In genomic region chr14:99676657-99677056, GRCh38 we compare ENCODE assay signal across 1 cellular context.
TF ChIP-seq lines count a peak whose summit lies in the region.

No MANE protein-coding gene starts in this region.

TF ChIP-seq in HEK293T, 16 proteins besides CTCF, POLR2A, EP300 and RAD21:
- no peak for TF ChIP-seq ELF4 (IDR thresholded peaks at IDR 0.05)
- no peak for TF ChIP-seq L3MBTL2 (conservative IDR thresholded peaks at IDR 0.05)
- no peak for TF ChIP-seq ZNF384 (IDR thresholded peaks at IDR 0.05)
- TF ChIP-seq SP1 (IDR thresholded peaks at IDR 0.05) = no peak
- TF ChIP-seq FOXM1 (IDR thresholded peaks at IDR 0.05; ENCODE audit: borderline replicate concordance) = no peak
- no peak for TF ChIP-seq HDGF (IDR thresholded peaks at IDR 0.05; ENCODE audit: borderline replicate concordance)
